Comparison of ENCODE assay signal across 10 cellular contexts in genomic region chr12:103673891-103674375, GRCh38.
"Had no signal": no experiment of that assay in that cellular context is flagged by ENCODE, and none has a peak within 500 bp of the region (broad histone marks: within the 10 kb centered on the region; RNA-seq: fewer than 3 reads in every experiment).

No MANE protein-coding gene starts in this region.

- H3K4me1 Mint-ChIP-seq: activated naive CD4-positive, alpha-beta T cell treated with anti-CD3 and anti-CD28 coated beads, Interleukin-2, amount 10 ng/mL, durations not matched to agents 7 days and 5 days had no signal

- H3K27me3 Mint-ChIP-seq: activated naive CD4-positive, alpha-beta T cell treated with anti-CD3 and anti-CD28 coated beads, Interleukin-2, amount 10 ng/mL, durations not matched to agents 7 days and 5 days had no signal

- H3K9me3 ChIP-seq: esophagus muscularis mucosa, pancreas, sigmoid colon, thoracic aorta had no signal

- H3K27ac Mint-ChIP-seq: activated naive CD4-positive, alpha-beta T cell treated with anti-CD3 and anti-CD28 coated beads, Interleukin-2, amount 10 ng/mL, durations not matched to agents 7 days and 5 days; activated T-helper 2 cell treated with anti-CD3 and anti-CD28 coated beads, Interferon-gamma antibody, Interleukin-2, Interleukin-4, amounts not matched to agents 10 μg/mL and 5 μg/mL and 100 μg/mL, durations not matched to agents 14 hours and 24 hours and 36 hours; neural progenitor cell had no signal

- H3K9ac ChIP-seq: neural progenitor cell had no signal

- H3K36me3 ChIP-seq: esophagus muscularis mucosa, neural progenitor cell, pancreas, sigmoid colon, thoracic aorta had no signal

- H3K4me3 Mint-ChIP-seq: activated naive CD4-positive, alpha-beta T cell treated with anti-CD3 and anti-CD28 coated beads, Interleukin-2, amount 10 ng/mL, durations not matched to agents 7 days and 5 days; neural progenitor cell had no signal

- H3K27ac ChIP-seq: esophagus muscularis mucosa, neural progenitor cell, pancreas, sigmoid colon, thoracic aorta had no signal

- H3K27me3 ChIP-seq: esophagus muscularis mucosa, neural progenitor cell, pancreas, sigmoid colon had no signal

- H2AFZ ChIP-seq: neural progenitor cell had no signal

- FAIRE-seq: pancreas, urothelium cell line had no signal

- H3K9me3 Mint-ChIP-seq: activated naive CD4-positive, alpha-beta T cell treated with anti-CD3 and anti-CD28 coated beads, Interleukin-2, amount 10 ng/mL, durations not matched to agents 7 days and 5 days; activated T-helper 2 cell treated with anti-CD3 and anti-CD28 coated beads, Interferon-gamma antibody, Interleukin-2, Interleukin-4, amounts not matched to agents 10 μg/mL and 5 μg/mL and 100 μg/mL, durations not matched to agents 14 hours and 24 hours and 36 hours; neural progenitor cell had no signal

- DNase-seq: activated naive CD4-positive, alpha-beta T cell treated with anti-CD3 and anti-CD28 coated beads, Interleukin-2, amount 10 ng/mL, durations not matched to agents 7 days and 5 days; kidney glomerular epithelial cell; pancreas; sigmoid colon; stimulated activated CD4-positive, alpha-beta T cell treated with anti-CD3 and anti-CD28 coated beads, Interleukin-1b, Interleukin-23, amount 100 ng/mL, for 48 hours had no signal

- H3K4me3 ChIP-seq: esophagus muscularis mucosa, neural progenitor cell, pancreas, sigmoid colon, thoracic aorta had no signal

- H3K36me3 Mint-ChIP-seq: activated naive CD4-positive, alpha-beta T cell treated with anti-CD3 and anti-CD28 coated beads, Interleukin-2, amount 10 ng/mL, durations not matched to agents 7 days and 5 days; neural progenitor cell had no signal

- H3K4me2 ChIP-seq: neural progenitor cell had no signal
